Comparison of ENCODE assay signal across 28 cellular contexts in genomic region chr7:157679607-157680006, GRCh38.
DNase-seq lines count a peak whose midpoint lies in the region; ATAC-seq and TF ChIP-seq lines count a peak whose summit lies in the region.
"Had no signal": no experiment of that assay in that cellular context is flagged by ENCODE, and none has a peak within 500 bp of the region (broad histone marks: within the 10 kb centered on the region; RNA-seq: fewer than 3 reads in every experiment).

No MANE protein-coding gene starts in this region.

- TF ChIP-seq CTCF in CD14-positive monocyte (IDR thresholded peaks at IDR 0.05), result no peak
- no peak for TF ChIP-seq CTCF in brain (conservative IDR thresholded peaks at IDR 0.05)
- TF ChIP-seq CTCF in osteocyte (IDR thresholded peaks at IDR 0.05), result no peak
- TF ChIP-seq CTCF in hepatocyte (IDR thresholded peaks at IDR 0.05; ENCODE audit: poor library complexity), result no peak

- H3K27me3 Mint-ChIP-seq in CD14-positive monocyte (ENCODE audit: low read depth in 3 of 3), result peaks cover 71 to 82% (median 78%) of the 10 kb centered on the region in 3 donors
- peaks cover 40% of the 10 kb centered on the region for H3K27me3 Mint-ChIP-seq in brain
- H3K27me3 Mint-ChIP-seq in osteocyte (ENCODE audit: unreplicated experiment), result peaks cover 50% of the 10 kb centered on the region

- H2AFZ ChIP-seq in hepatocyte, result no peak overlapping the region
- H2AFZ ChIP-seq: parathyroid adenoma had no signal

- no peak overlapping the region for H3K27ac ChIP-seq in hepatocyte
- H3K27ac ChIP-seq: BLaER1, gastroesophageal sphincter, parathyroid adenoma, right atrium auricular region, thyroid gland had no signal

- no peaks in the 10 kb centered on the region for H3K79me2 ChIP-seq in hepatocyte
- H3K79me2 ChIP-seq: parathyroid adenoma had no signal

- H3K9me3 ChIP-seq in hepatocyte (ENCODE audit: low read depth), result no peaks in the 10 kb centered on the region
- H3K9me3 ChIP-seq: BLaER1, gastroesophageal sphincter, mucosa of descending colon, right atrium auricular region, thyroid gland had no signal

- H3K27ac Mint-ChIP-seq in CD14-positive monocyte (no peak overlapping the region), brain (peak overlapping the region in 2 of 5 experiments; percentile 24 to 34), osteocyte (ENCODE audit: unreplicated experiment) (no peak overlapping the region)
- H3K27ac Mint-ChIP-seq: activated CD4-positive, alpha-beta memory T cell treated with anti-CD3 and anti-CD28 coated beads, Interleukin-2, amount 10 ng/mL, durations not matched to agents 7 days and 5 days; nephron progenitor cell; stimulated activated naive CD8-positive, alpha-beta T cell treated with anti-CD3 and anti-CD28 coated beads, Interleukin-15, amount 100 ng/mL, for 72 hours had no signal

- H3K9me3 Mint-ChIP-seq in CD14-positive monocyte (peaks cover 0 to 6% (median 4%) of the 10 kb centered on the region in 7 donors), brain (peaks cover 0 to 94% (median 4%) of the 10 kb centered on the region in 5 experiments), osteocyte (ENCODE audit: unreplicated experiment) (no peaks in the 10 kb centered on the region)
- H3K9me3 Mint-ChIP-seq: activated CD4-positive, alpha-beta memory T cell treated with anti-CD3 and anti-CD28 coated beads, Interleukin-2, amount 10 ng/mL, durations not matched to agents 7 days and 5 days; nephron progenitor cell; stimulated activated naive CD8-positive, alpha-beta T cell treated with anti-CD3 and anti-CD28 coated beads, Interleukin-15, amount 100 ng/mL, for 72 hours had no signal

- H3K4me2 ChIP-seq in hepatocyte, result no peak overlapping the region
- H3K4me2 ChIP-seq: BLaER1 had no signal

- H3K4me1 ChIP-seq in hepatocyte (ENCODE audit: insufficient read depth), result no peaks in the 10 kb centered on the region
- H3K4me1 ChIP-seq: parathyroid adenoma had no signal

- H3K4me3 Mint-ChIP-seq in CD14-positive monocyte (peak overlapping the region in 1 of 2 donors; percentile 69), brain (peak overlapping the region in 3 of 5 experiments; percentile 0 to 88 (median 70)), osteocyte (ENCODE audit: unreplicated experiment) (no peak overlapping the region)
- H3K4me3 Mint-ChIP-seq: activated CD4-positive, alpha-beta memory T cell treated with anti-CD3 and anti-CD28 coated beads, Interleukin-2, amount 10 ng/mL, durations not matched to agents 7 days and 5 days; nephron progenitor cell; stimulated activated naive CD8-positive, alpha-beta T cell treated with anti-CD3 and anti-CD28 coated beads, Interleukin-15, amount 100 ng/mL, for 72 hours had no signal

- H3K4me3 ChIP-seq in hepatocyte, result no peak overlapping the region
- H3K4me3 ChIP-seq: BLaER1, gastroesophageal sphincter, lung, mucosa of descending colon, right atrium auricular region, thyroid gland had no signal

- no peak for ATAC-seq in HG02759 (IDR thresholded peaks at IDR 0.05; ENCODE audit: unreplicated experiment)
- ATAC-seq in GM21619 (IDR thresholded peaks at IDR 0.05; ENCODE audit: unreplicated experiment), result no peak
- ATAC-seq: gastroesophageal sphincter; mucosa of descending colon; stimulated activated naive CD8-positive, alpha-beta T cell treated with anti-CD3 and anti-CD28 coated beads, Interleukin-15, amount 100 ng/mL, for 72 hours had no signal

- H3K9me2 ChIP-seq in hepatocyte (replicated peaks; ENCODE audit: insufficient read depth), result no peaks in the 10 kb centered on the region

- H3K4me1 Mint-ChIP-seq in CD14-positive monocyte, result no peaks in the 10 kb centered on the region
- peaks cover 93% of the 10 kb centered on the region for H3K4me1 Mint-ChIP-seq in brain
- H3K4me1 Mint-ChIP-seq in osteocyte (ENCODE audit: unreplicated experiment), result peaks cover 3% of the 10 kb centered on the region
- H3K4me1 Mint-ChIP-seq: activated CD4-positive, alpha-beta memory T cell treated with anti-CD3 and anti-CD28 coated beads, Interleukin-2, amount 10 ng/mL, durations not matched to agents 7 days and 5 days had no signal

- peak; percentile 25 for DNase-seq in CD14-positive monocyte (ENCODE audit: low spot score)
- peak; percentile 62 for DNase-seq in Daoy (ENCODE audit: low read depth)
- DNase-seq in osteocyte (ENCODE audit: extremely low spot score, unreplicated experiment), result peak; percentile 63
- no peak for DNase-seq in hepatocyte (ENCODE audit: low spot score)
- DNase-seq: activated CD4-positive, alpha-beta memory T cell treated with anti-CD3 and anti-CD28 coated beads, Interleukin-2, amount 10 ng/mL, durations not matched to agents 7 days and 5 days; activated CD4-positive, alpha-beta T cell treated with anti-CD3 and anti-CD28 coated beads for 1 hour; activated gamma-delta T cell treated with Interleukin-2 at 50 U/mL for 16 hours; activated T-cell treated with anti-CD3 and anti-CD28 coated beads for 4 hours; cerebellar nuclear complex; hypothalamus; Karpas-422; mucosa of descending colon; NCI-H1436; NCI-H2081 treated with DMSO at 0.1 percent for 48 hours; NCI-H345; nephron progenitor cell; SHP77; stimulated activated CD4-positive, alpha-beta T cell treated with anti-CD3 and anti-CD28 coated beads, Interleukin-2, amount 100 ng/mL, for 24 hours; stimulated activated naive CD8-positive, alpha-beta T cell treated with anti-CD3 and anti-CD28 coated beads, Interleukin-15, amount 100 ng/mL, for 72 hours; thyroid gland had no signal

- WGBS in hepatocyte (ENCODE audit: low lambda C conversion rate, missing lambda C conversion rate), result 29% methylated on average over 9 of the region's 9 CpGs

- H3K27me3 ChIP-seq in hepatocyte, result peaks cover 93% of the 10 kb centered on the region

- peaks cover 0 to 1% of the 10 kb centered on the region in 2 donors for H3K36me3 Mint-ChIP-seq in CD14-positive monocyte
- peaks cover 64% of the 10 kb centered on the region for H3K36me3 Mint-ChIP-seq in brain
- no peaks in the 10 kb centered on the region for H3K36me3 Mint-ChIP-seq in osteocyte (ENCODE audit: unreplicated experiment)

- no peaks in the 10 kb centered on the region for H3K36me3 ChIP-seq in hepatocyte (replicated peaks; ENCODE audit: insufficient read depth, low read depth)
- H3K36me3 ChIP-seq: BLaER1, gastroesophageal sphincter, right atrium auricular region, thyroid gland had no signal

- intact Hi-C loops in CD14-positive monocyte (cut with micrococcal nuclease), result no loop called here

- H4K20me1 ChIP-seq in hepatocyte (ENCODE audit: insufficient read depth, poor library complexity, severe bottlenecking), result no peaks in the 10 kb centered on the region
